Comparison of ENCODE assay signal across 1 cellular context in the genomic region with DNA sequence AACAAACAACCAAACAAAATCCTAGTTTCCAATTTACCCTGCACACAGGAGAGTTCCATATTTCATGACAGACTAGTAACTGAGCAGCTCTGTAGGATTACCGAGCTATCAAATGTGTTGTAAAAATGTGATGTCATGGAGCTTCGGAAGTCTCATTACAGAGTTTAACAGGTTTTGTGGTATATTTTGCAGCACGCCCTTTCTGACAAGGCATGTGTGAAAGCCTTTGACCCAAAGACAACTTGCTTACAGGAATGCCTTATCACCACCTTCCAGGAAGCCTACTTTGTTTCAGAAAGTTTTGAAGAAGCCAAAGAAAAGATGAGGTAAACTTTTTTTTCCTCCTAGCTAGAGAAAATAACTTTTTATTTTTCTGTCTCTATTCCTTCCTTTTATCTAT.
A peak's percentile ranks its signal among the peaks of the same experiment; 100 is the strongest.
TF ChIP-seq lines count a peak whose summit lies in the region.

No MANE protein-coding gene starts in this region.

TF ChIP-seq in K562, 482 proteins besides CTCF, POLR2A, EP300 and RAD21 (continued from another document and continues in another):
- no peak for TF ChIP-seq ZBED1 (IDR thresholded peaks at IDR 0.05)
- TF ChIP-seq ZBTB7A (IDR thresholded peaks at IDR 0.05; ENCODE audit: borderline replicate concordance, control insufficient read depth, low read depth, low read length) = no peak
- TF ChIP-seq PHF21A (IDR thresholded peaks at IDR 0.05; ENCODE audit: borderline replicate concordance, low read depth) = no peak
- peak; percentile 73 for TF ChIP-seq CBFA2T3 (IDR thresholded peaks at IDR 0.05)
- no peak for TF ChIP-seq KHSRP (IDR thresholded peaks at IDR 0.05)
- TF ChIP-seq, protein P1, sequence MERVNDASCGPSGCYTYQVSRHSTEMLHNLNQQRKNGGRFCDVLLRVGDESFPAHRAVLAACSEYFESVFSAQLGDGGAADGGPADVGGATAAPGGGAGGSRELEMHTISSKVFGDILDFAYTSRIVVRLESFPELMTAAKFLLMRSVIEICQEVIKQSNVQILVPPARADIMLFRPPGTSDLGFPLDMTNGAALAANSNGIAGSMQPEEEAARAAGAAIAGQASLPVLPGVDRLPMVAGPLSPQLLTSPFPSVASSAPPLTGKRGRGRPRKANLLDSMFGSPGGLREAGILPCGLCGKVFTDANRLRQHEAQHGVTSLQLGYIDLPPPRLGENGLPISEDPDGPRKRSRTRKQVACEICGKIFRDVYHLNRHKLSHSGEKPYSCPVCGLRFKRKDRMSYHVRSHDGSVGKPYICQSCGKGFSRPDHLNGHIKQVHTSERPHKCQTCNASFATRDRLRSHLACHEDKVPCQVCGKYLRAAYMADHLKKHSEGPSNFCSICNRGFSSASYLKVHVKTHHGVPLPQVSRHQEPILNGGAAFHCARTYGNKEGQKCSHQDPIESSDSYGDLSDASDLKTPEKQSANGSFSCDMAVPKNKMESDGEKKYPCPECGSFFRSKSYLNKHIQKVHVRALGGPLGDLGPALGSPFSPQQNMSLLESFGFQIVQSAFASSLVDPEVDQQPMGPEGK (CRISPR knock-in tag; IDR thresholded peaks at IDR 0.05; ENCODE audit: borderline replicate concordance) = no peak
- no peak for TF ChIP-seq PPARD (CRISPR knock-in tag; IDR thresholded peaks at IDR 0.05)
- 0 out of 4 replicates have a peak, but pooled peaks of 1 of the 2 experiments have one; percentile 15 for TF ChIP-seq HDAC1 (IDR thresholded peaks at IDR 0.05)
- peak; percentile 83 for TF ChIP-seq TEAD4 (IDR thresholded peaks at IDR 0.05; ENCODE audit: low read length)
- TF ChIP-seq TEAD4 (CRISPR knock-in tag; IDR thresholded peaks at IDR 0.05; ENCODE audit: borderline replicate concordance) = no peak
- peak; percentile 52; the same call in 1 of the 2 replicates for TF ChIP-seq ZNF316 (IDR thresholded peaks at IDR 0.05)
- TF ChIP-seq ZNF586 (CRISPR knock-in tag; conservative IDR thresholded peaks at IDR 0.05) = no peak
- TF ChIP-seq ZNF146 (CRISPR knock-in tag; IDR thresholded peaks at IDR 0.05; ENCODE audit: unreplicated experiment) = no peak
- no peak for TF ChIP-seq ERF (CRISPR knock-in tag; IDR thresholded peaks at IDR 0.05)
- TF ChIP-seq ZNF830 (CRISPR knock-in tag; IDR thresholded peaks at IDR 0.05) = no peak
- TF ChIP-seq HINFP (tag; conservative IDR thresholded peaks at IDR 0.05; ENCODE audit: low read depth) = no peak
- TF ChIP-seq TRIM24 (IDR thresholded peaks at IDR 0.05) = no peak
- no peak for TF ChIP-seq ZNF282 (CRISPR knock-in tag; IDR thresholded peaks at IDR 0.05)
- no peak for TF ChIP-seq ZNF263 (CRISPR knock-in tag; IDR thresholded peaks at IDR 0.05; ENCODE audit: borderline replicate concordance)
- TF ChIP-seq ATF1 (CRISPR knock-in tag; IDR thresholded peaks at IDR 0.05) = no peak
- peak; percentile 74 for TF ChIP-seq ATF1 (tag; IDR thresholded peaks at IDR 0.05)
- TF ChIP-seq CBFB (CRISPR knock-in tag; IDR thresholded peaks at IDR 0.05) = no peak
- TF ChIP-seq HDAC8 (tag; IDR thresholded peaks at IDR 0.05) = no peak
- no peak for TF ChIP-seq PURB (CRISPR knock-in tag; IDR thresholded peaks at IDR 0.05; ENCODE audit: low read depth)
- TF ChIP-seq PKNOX1 (IDR thresholded peaks at IDR 0.05) = no peak
- TF ChIP-seq MIER1 (IDR thresholded peaks at IDR 0.05; ENCODE audit: low read depth) = no peak
- peak; percentile 59 for TF ChIP-seq ARID1B (IDR thresholded peaks at IDR 0.05)
- TF ChIP-seq, protein P2, sequence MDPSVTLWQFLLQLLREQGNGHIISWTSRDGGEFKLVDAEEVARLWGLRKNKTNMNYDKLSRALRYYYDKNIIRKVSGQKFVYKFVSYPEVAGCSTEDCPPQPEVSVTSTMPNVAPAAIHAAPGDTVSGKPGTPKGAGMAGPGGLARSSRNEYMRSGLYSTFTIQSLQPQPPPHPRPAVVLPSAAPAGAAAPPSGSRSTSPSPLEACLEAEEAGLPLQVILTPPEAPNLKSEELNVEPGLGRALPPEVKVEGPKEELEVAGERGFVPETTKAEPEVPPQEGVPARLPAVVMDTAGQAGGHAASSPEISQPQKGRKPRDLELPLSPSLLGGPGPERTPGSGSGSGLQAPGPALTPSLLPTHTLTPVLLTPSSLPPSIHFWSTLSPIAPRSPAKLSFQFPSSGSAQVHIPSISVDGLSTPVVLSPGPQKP (CRISPR knock-in tag; IDR thresholded peaks at IDR 0.05) = no peak
- TF ChIP-seq ZFP36 (IDR thresholded peaks at IDR 0.05; ENCODE audit: low read depth, low read length, partially characterized antibody) = no peak
- no peak for TF ChIP-seq HLTF (IDR thresholded peaks at IDR 0.05)
- TF ChIP-seq POU5F1 (IDR thresholded peaks at IDR 0.05; ENCODE audit: borderline replicate concordance, low read depth, low read length, partially characterized antibody) = no peak
- no peak for TF ChIP-seq BCL6 (CRISPR knock-in tag; IDR thresholded peaks at IDR 0.05)
- TF ChIP-seq IRF1 (CRISPR knock-in tag; IDR thresholded peaks at IDR 0.05; ENCODE audit: borderline replicate concordance) = no peak
- no peak for TF ChIP-seq PHF8 (IDR thresholded peaks at IDR 0.05; ENCODE audit: borderline replicate concordance, low read length)
- TF ChIP-seq ZNF124 (CRISPR knock-in tag; IDR thresholded peaks at IDR 0.05) = no peak
- no peak for TF ChIP-seq NUFIP1 (IDR thresholded peaks at IDR 0.05; ENCODE audit: partially characterized antibody)
- no peak for TF ChIP-seq RBBP5 (IDR thresholded peaks at IDR 0.05; ENCODE audit: borderline replicate concordance, insufficient read depth, low read length, poor library complexity, severe bottlenecking)
- peak; percentile 50; the same call in 1 of the 2 replicates for TF ChIP-seq ATF7 (IDR thresholded peaks at IDR 0.05)
- TF ChIP-seq NR2C1 (IDR thresholded peaks at IDR 0.05) = 0 out of 2 replicates have a peak, but pooled peaks have one; percentile 15
- TF ChIP-seq NR2C1 (tag; IDR thresholded peaks at IDR 0.05) = no peak
- TF ChIP-seq NKRF (IDR thresholded peaks at IDR 0.05; ENCODE audit: borderline replicate concordance) = no peak
- no peak for TF ChIP-seq POLR2G (IDR thresholded peaks at IDR 0.05; ENCODE audit: low read depth, low read length)
- no peak for TF ChIP-seq MLX (CRISPR knock-in tag; conservative IDR thresholded peaks at IDR 0.05)
- TF ChIP-seq COPS2 (conservative IDR thresholded peaks at IDR 0.05) = no peak
- TF ChIP-seq, protein P3, sequence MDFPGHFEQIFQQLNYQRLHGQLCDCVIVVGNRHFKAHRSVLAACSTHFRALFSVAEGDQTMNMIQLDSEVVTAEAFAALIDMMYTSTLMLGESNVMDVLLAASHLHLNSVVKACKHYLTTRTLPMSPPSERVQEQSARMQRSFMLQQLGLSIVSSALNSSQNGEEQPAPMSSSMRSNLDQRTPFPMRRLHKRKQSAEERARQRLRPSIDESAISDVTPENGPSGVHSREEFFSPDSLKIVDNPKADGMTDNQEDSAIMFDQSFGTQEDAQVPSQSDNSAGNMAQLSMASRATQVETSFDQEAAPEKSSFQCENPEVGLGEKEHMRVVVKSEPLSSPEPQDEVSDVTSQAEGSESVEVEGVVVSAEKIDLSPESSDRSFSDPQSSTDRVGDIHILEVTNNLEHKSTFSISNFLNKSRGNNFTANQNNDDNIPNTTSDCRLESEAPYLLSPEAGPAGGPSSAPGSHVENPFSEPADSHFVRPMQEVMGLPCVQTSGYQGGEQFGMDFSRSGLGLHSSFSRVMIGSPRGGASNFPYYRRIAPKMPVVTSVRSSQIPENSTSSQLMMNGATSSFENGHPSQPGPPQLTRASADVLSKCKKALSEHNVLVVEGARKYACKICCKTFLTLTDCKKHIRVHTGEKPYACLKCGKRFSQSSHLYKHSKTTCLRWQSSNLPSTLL (IDR thresholded peaks at IDR 0.05) = no peak
- peak; percentile 59; the same call in 1 of the 2 replicates for TF ChIP-seq DPF2 (IDR thresholded peaks at IDR 0.05)
- TF ChIP-seq ZNF395 (CRISPR knock-in tag; IDR thresholded peaks at IDR 0.05) = no peak
- no peak for TF ChIP-seq SLC30A9 (CRISPR knock-in tag; IDR thresholded peaks at IDR 0.05)
- no peak for TF ChIP-seq POLR3A (IDR thresholded peaks at IDR 0.05; ENCODE audit: borderline replicate concordance, extremely low read depth, insufficient read depth, insufficient read length)
- TF ChIP-seq CREB1 (IDR thresholded peaks at IDR 0.05) = peak; percentile 80
- no peak; the same call in 1 of the 2 replicates for TF ChIP-seq CREB1 (CRISPR knock-in tag; IDR thresholded peaks at IDR 0.05)
- TF ChIP-seq KDM1A (IDR thresholded peaks at IDR 0.05) = no peak
- no peak for TF ChIP-seq ZNF431 (CRISPR knock-in tag; IDR thresholded peaks at IDR 0.05)
- no peak for TF ChIP-seq BMI1 (IDR thresholded peaks at IDR 0.05; ENCODE audit: low read length)
- TF ChIP-seq ZNF668 (CRISPR knock-in tag; IDR thresholded peaks at IDR 0.05) = no peak
- peak; percentile 92 for TF ChIP-seq HMBOX1 (IDR thresholded peaks at IDR 0.05)
- peak in 1 of 2 experiments; percentile 20 for TF ChIP-seq E2F6 (IDR thresholded peaks at IDR 0.05; ENCODE audit: borderline replicate concordance in 1 of 2, extremely low read depth in 1 of 2, insufficient read depth in 1 of 2, insufficient read length in 1 of 2, low read depth in 1 of 2, low read length in 1 of 2, poor library complexity in 1 of 2, severe bottlenecking in 1 of 2)
